ENCODE assay signal across 8 cellular contexts in genomic region chr6:18277181-18278006, GRCh38. TPM values are rescaled to one million over a fixed set of nuclear protein-coding genes. Genes with fewer than 3 reads are reported as not detected.
DNase-seq lines count a peak whose midpoint lies in the region; ATAC-seq and TF ChIP-seq lines count a peak whose summit lies in the region.

No MANE protein-coding gene starts in this region.

- POLR2A ChIA-PET in HEK293 (lab: Yijun Ruan, JAX) = interaction anchor here (0.6 to 1.5 kb wide), 4 partner anchors 8 to 298 kb away, joined by 3 to 10 read pairs (median 4); partner anchors contain the start of gene DEK

- H3K36me3 ChIP-seq in HEK293 (ENCODE audit: control insufficient read depth in 2 of 2, insufficient read depth in 1 of 2, low read length in 2 of 2) (no peaks in the 10 kb centered on the region), heart right ventricle (no peaks in the 10 kb centered on the region)

- WGBS in heart right ventricle, 2 donors = 2 to 3% methylated on average over 56 to 70 of the region's 70 CpGs

- H3K4me1 ChIP-seq in HEK293 (ENCODE audit: control insufficient read depth, insufficient read depth, low read length) (peaks cover 17% of the 10 kb centered on the region), heart right ventricle (peaks cover 0 to 15% (median 6%) of the 10 kb centered on the region in 9 donors)

- peaks cover 0 to 73% (median 55%) of the 10 kb centered on the region in 7 donors for H3K27me3 ChIP-seq in heart right ventricle

- CTCF ChIA-PET in HEK293 (lab: Yijun Ruan, JAX) = interaction anchor here (0.6 to 0.7 kb wide), 5 partner anchors 10 to 713 kb away, joined by 3 to 6 read pairs (median 3); no protein-coding TSS in a partner anchor

- H3K27ac ChIP-seq in HEK293 (ENCODE audit: extremely low read depth, low read depth, low read length) (peak overlapping the region; percentile 30; the same call in 1 of the 2 replicates), heart right ventricle (no peak overlapping the region)

- H3K9me3 ChIP-seq in HEK293 (ENCODE audit: control insufficient read depth, insufficient read depth, low read depth, low read length) = no peaks in the 10 kb centered on the region
- H3K9me3 ChIP-seq in heart right ventricle = no peaks in the 10 kb centered on the region

- H3K4me3 ChIP-seq in HEK293 (ENCODE audit: low read depth, low read length) = peak overlapping the region; percentile 68
- H3K4me3 ChIP-seq in WI38 (ENCODE audit: low read depth, low read length) = peak overlapping the region; percentile 55
- H3K4me3 ChIP-seq in heart right ventricle = peak overlapping the region; percentile 16 to 56 (median 51)
- peak overlapping the region; percentile 49 for H3K4me3 ChIP-seq in skeletal muscle cell (ENCODE audit: low read depth, low read length)

- ATAC-seq in heart right ventricle (peak in 6 of 8 donors; percentile 25 to 72 (median 49)), GM18858 (IDR thresholded peaks at IDR 0.05; ENCODE audit: unreplicated experiment) (no peak), GM18909 (IDR thresholded peaks at IDR 0.05; ENCODE audit: poor library complexity, unreplicated experiment) (no peak)

- TF ChIP-seq CTCF in HEK293 (tag by site-specific recombination; IDR thresholded peaks at IDR 0.05) (no peak), WI38 (IDR thresholded peaks at IDR 0.05; ENCODE audit: low read depth, low read length) (no peak), heart right ventricle (IDR thresholded peaks at IDR 0.05) (no peak)

- DNase-seq in heart right ventricle (no peak), skeletal muscle cell (ENCODE audit: low read depth) (no peak), NCI-H1436 treated with DMSO at 0.1 percent for 48 hours (lab: John Stamatoyannopoulos, UW) (no peak), cerebellar nuclear complex (lab: John Stamatoyannopoulos, UW) (no peak)

- intact Hi-C loops in heart right ventricle (cut with DNase I) = no loop called here

TF ChIP-seq in HEK293, 187 proteins besides CTCF, POLR2A, EP300 and RAD21 (continues in another document):
- no peak for TF ChIP-seq ZNF670 (tag by site-specific recombination; IDR thresholded peaks at IDR 0.05; ENCODE audit: low read depth)
- TF ChIP-seq ZNF518A (tag by site-specific recombination; conservative IDR thresholded peaks at IDR 0.05; ENCODE audit: low read depth) = no peak
- TF ChIP-seq KLF7 (tag by site-specific recombination; IDR thresholded peaks at IDR 0.05; ENCODE audit: borderline replicate concordance) = no peak
- no peak for TF ChIP-seq ZNF747 (tag by site-specific recombination; IDR thresholded peaks at IDR 0.05)
- no peak for TF ChIP-seq PRDM2 (tag by site-specific recombination; IDR thresholded peaks at IDR 0.05; ENCODE audit: borderline replicate concordance)
- TF ChIP-seq GLIS1 (tag by site-specific recombination; IDR thresholded peaks at IDR 0.05) = peak; percentile 88
- no peak for TF ChIP-seq ZNF394 (tag by site-specific recombination; IDR thresholded peaks at IDR 0.05; ENCODE audit: borderline replicate concordance)
- TF ChIP-seq ZNF585B (tag by site-specific recombination; IDR thresholded peaks at IDR 0.05) = no peak
- TF ChIP-seq ZNF707 (tag by site-specific recombination; IDR thresholded peaks at IDR 0.05) = no peak
- TF ChIP-seq ZNF785 (tag by site-specific recombination; IDR thresholded peaks at IDR 0.05) = no peak
- TF ChIP-seq ZNF621 (tag by site-specific recombination; IDR thresholded peaks at IDR 0.05) = no peak
- TF ChIP-seq ZNF19 (tag by site-specific recombination; IDR thresholded peaks at IDR 0.05; ENCODE audit: low read depth) = no peak
- TF ChIP-seq ZSCAN30 (tag by site-specific recombination; IDR thresholded peaks at IDR 0.05) = 0 out of 2 replicates have a peak, but pooled peaks have one; percentile 17
- TF ChIP-seq ZSCAN5A (tag by site-specific recombination; IDR thresholded peaks at IDR 0.05) = no peak
- TF ChIP-seq ZNF335 (tag by site-specific recombination; conservative IDR thresholded peaks at IDR 0.05) = peak; percentile 62
- TF ChIP-seq ZNF350 (tag by site-specific recombination; IDR thresholded peaks at IDR 0.05) = no peak
- TF ChIP-seq TCF7L2 (IDR thresholded peaks at IDR 0.05; ENCODE audit: borderline replicate concordance, low read depth, low read length) = no peak

RNA-seq across cellular contexts. Expression of gene DEK, which starts 13.1 kb away (rescaled TPM):
- 10 to 100 TPM; 38.6 to 78.3 (median 55.6) TPM for total RNA-seq in heart right ventricle
- 10 to 100 TPM; 23.0 to 27.0 TPM for polyA plus RNA-seq in heart right ventricle

Comparison
In these comparisons a context has a peak if more than half of its experiments do, and no peak if none do; other contexts are left out.
1. ATAC-seq: peak in heart right ventricle (6 of 8); none in GM18858 (single experiment) and GM18909 (single experiment).
2. Peak in every context shown above with its lines, with median percentiles within 50 percentile points of each other: H3K4me3 ChIP-seq.